ENCODE assay signal across 8 cellular contexts in the genomic region with DNA sequence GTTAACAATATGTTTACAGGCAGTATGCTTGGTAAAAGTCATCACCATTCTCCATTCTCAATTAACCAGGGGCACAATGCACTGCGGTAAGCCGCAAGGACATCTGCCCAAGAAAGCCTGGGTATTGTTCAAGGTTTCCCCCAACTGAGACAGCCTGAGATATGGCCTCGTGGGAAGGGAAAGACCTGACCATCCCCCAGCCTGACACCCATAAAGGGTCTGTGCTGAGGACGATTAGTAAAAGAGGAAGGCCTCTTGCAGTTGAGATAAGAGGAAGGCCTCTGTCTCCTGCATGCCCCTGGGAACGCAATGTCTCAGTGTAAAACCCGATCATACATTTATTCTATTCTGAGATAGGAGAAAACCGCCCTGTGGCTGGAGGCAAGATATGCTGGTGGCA.
DNase-seq lines count a peak whose midpoint lies in the region; ATAC-seq and TF ChIP-seq lines count a peak whose summit lies in the region.
"Not testable (repeated sequence)": the region's sequence is repeated elsewhere in the genome, so short reads cannot be mapped to it uniquely, and the experiment has no call there.

No MANE protein-coding gene starts in this region.

- H4K20me1 ChIP-seq in KMS-11 (ENCODE audit: insufficient read depth): not testable (repeated sequence)

- H3K9ac ChIP-seq in KMS-11: not testable (repeated sequence)
- peak overlapping the region in 1 of 5 donors; percentile 45 for H3K9ac ChIP-seq in subcutaneous abdominal adipose tissue (ENCODE audit: low read length in 5 of 5)

- not testable (repeated sequence) for TF ChIP-seq CTCF in KMS-11 (conservative IDR thresholded peaks at IDR 0.05; ENCODE audit: low read depth, low read length); activated CD8-positive, alpha-beta T cell treated with anti-CD3 and anti-CD28 coated beads for 36 hours (IDR thresholded peaks at IDR 0.05); gastroesophageal sphincter (IDR thresholded peaks at IDR 0.05)

- H3K27me3 Mint-ChIP-seq in CD4-positive, alpha-beta memory T cell; T-helper 2 cell treated with Interferon-gamma antibody and Interleukin-4, amounts not matched to agents 5 μg/mL and 100 μg/mL, for 36 hours (ENCODE audit: low read depth); activated CD8-positive, alpha-beta T cell treated with anti-CD3 and anti-CD28 coated beads for 36 hours; activated naive CD8-positive, alpha-beta T cell treated with anti-CD3 and anti-CD28 coated beads for 36 hours; naive thymus-derived CD4-positive, alpha-beta T cell: not testable (repeated sequence)

- POLR2A ChIA-PET in CD4-positive, alpha-beta memory T cell (lab: Charles Lee; ENCODE audit: partially characterized antibody); activated CD8-positive, alpha-beta T cell treated with anti-CD3 and anti-CD28 coated beads for 36 hours (lab: Charles Lee); naive thymus-derived CD4-positive, alpha-beta T cell (lab: Charles Lee): not testable (repeated sequence)

- H3K27ac ChIP-seq in CD4-positive, alpha-beta memory T cell (ENCODE audit: low read depth, low read length); KMS-11; naive thymus-derived CD4-positive, alpha-beta T cell (ENCODE audit: low read depth, low read length): not testable (repeated sequence)
- H3K27ac ChIP-seq in gastroesophageal sphincter (peak overlapping the region in 3 of 4 donors; percentile 8 to 55 (median 38)), subcutaneous abdominal adipose tissue (ENCODE audit: low read depth, low read length) (peak overlapping the region; percentile 37)

- CTCF ChIA-PET in CD4-positive, alpha-beta memory T cell (lab: Charles Lee; ENCODE audit: partially characterized antibody); activated CD8-positive, alpha-beta T cell treated with anti-CD3 and anti-CD28 coated beads for 36 hours (lab: Charles Lee); naive thymus-derived CD4-positive, alpha-beta T cell (lab: Charles Lee): not testable (repeated sequence)

- H3K27me3 ChIP-seq in CD4-positive, alpha-beta memory T cell (ENCODE audit: insufficient read depth, low read length); KMS-11 (ENCODE audit: insufficient read depth, low read depth); gastroesophageal sphincter; naive thymus-derived CD4-positive, alpha-beta T cell (ENCODE audit: control insufficient read depth in 2 of 2, insufficient read depth in 2 of 2, low read length in 2 of 2); subcutaneous abdominal adipose tissue (ENCODE audit: control insufficient read depth in 5 of 5, insufficient read depth in 4 of 5, low read length in 5 of 5): not testable (repeated sequence)

- not testable (repeated sequence) for H3K4me3 ChIP-seq in CD4-positive, alpha-beta memory T cell (ENCODE audit: low read length in 2 of 2); gastroesophageal sphincter; naive thymus-derived CD4-positive, alpha-beta T cell (ENCODE audit: low read length)
- H3K4me3 ChIP-seq in KMS-11 (IDR thresholded peaks at IDR 0.05; ENCODE audit: insufficient read depth, low read depth, low read length) (peak overlapping the region; percentile 56), subcutaneous abdominal adipose tissue (ENCODE audit: low read depth in 1 of 5, low read length in 5 of 5) (peak overlapping the region in 2 of 5 donors; percentile 83 to 85)

- not testable (repeated sequence) for H3K36me3 Mint-ChIP-seq in CD4-positive, alpha-beta memory T cell; T-helper 2 cell treated with Interferon-gamma antibody and Interleukin-4, amounts not matched to agents 5 μg/mL and 100 μg/mL, for 36 hours (ENCODE audit: low read depth); activated CD8-positive, alpha-beta T cell treated with anti-CD3 and anti-CD28 coated beads for 36 hours (ENCODE audit: low read depth); activated naive CD8-positive, alpha-beta T cell treated with anti-CD3 and anti-CD28 coated beads for 36 hours; naive thymus-derived CD4-positive, alpha-beta T cell

- intact Hi-C loops in CD4-positive, alpha-beta memory T cell (cut with micrococcal nuclease): loop anchor here (5.0 to 10.0 kb wide), 5 partner anchors 233 to 1023 kb away; a partner anchor contains a TSS
- intact Hi-C loops in activated CD8-positive, alpha-beta T cell treated with anti-CD3 and anti-CD28 coated beads for 36 hours (cut with micrococcal nuclease): not testable (repeated sequence)
- intact Hi-C loops in naive thymus-derived CD4-positive, alpha-beta T cell (cut with micrococcal nuclease): loop anchor here (5.0 to 10.0 kb wide), 6 partner anchors 119 to 1113 kb away; a partner anchor contains a TSS

- 90 to 92% methylated on average over 2 of the region's 7 CpGs for WGBS in gastroesophageal sphincter (ENCODE audit: low coverage in 1 of 2), 2 donors

- not testable (repeated sequence) for H3K4me2 ChIP-seq in KMS-11

- peak overlapping the region in 5 of 7 donors; percentile 86 to 95 (median 91) for H3K27ac Mint-ChIP-seq in CD4-positive, alpha-beta memory T cell
- H3K27ac Mint-ChIP-seq in T-helper 2 cell treated with Interferon-gamma antibody and Interleukin-4, amounts not matched to agents 5 μg/mL and 100 μg/mL, for 36 hours; activated naive CD8-positive, alpha-beta T cell treated with anti-CD3 and anti-CD28 coated beads for 36 hours: not testable (repeated sequence)
- H3K27ac Mint-ChIP-seq in activated CD8-positive, alpha-beta T cell treated with anti-CD3 and anti-CD28 coated beads for 36 hours: peak overlapping the region; percentile 74
- peak overlapping the region in 7 of 9 donors; percentile 80 to 89 (median 85) for H3K27ac Mint-ChIP-seq in naive thymus-derived CD4-positive, alpha-beta T cell

- not testable (repeated sequence) for H3K4me1 ChIP-seq in CD4-positive, alpha-beta memory T cell (ENCODE audit: insufficient read depth, low read length); KMS-11 (ENCODE audit: low read depth, poor library complexity, severe bottlenecking); naive thymus-derived CD4-positive, alpha-beta T cell (ENCODE audit: control insufficient read depth in 2 of 2, insufficient read depth in 2 of 2, low read length in 2 of 2)
- H3K4me1 ChIP-seq in gastroesophageal sphincter: peaks cover 0 to 13% (median 0%) of the 10 kb centered on the region in 3 donors
- peaks cover 0 to 11% (median 9%) of the 10 kb centered on the region in 5 donors for H3K4me1 ChIP-seq in subcutaneous abdominal adipose tissue (ENCODE audit: control insufficient read depth in 5 of 5, insufficient read depth in 5 of 5, low read length in 5 of 5)

- not testable (repeated sequence) for H3K9me3 ChIP-seq in CD4-positive, alpha-beta memory T cell (ENCODE audit: control insufficient read depth in 1 of 2, low read length in 2 of 2); gastroesophageal sphincter; naive thymus-derived CD4-positive, alpha-beta T cell (ENCODE audit: control insufficient read depth in 2 of 3, low read length in 3 of 3); subcutaneous abdominal adipose tissue (ENCODE audit: control insufficient read depth in 5 of 5, low read length in 5 of 5)

- DNase-seq in CD4-positive, alpha-beta memory T cell; T-helper 2 cell treated with Interferon-gamma antibody and Interleukin-4, amounts not matched to agents 5 μg/mL and 100 μg/mL, for 36 hours (ENCODE audit: low spot score); activated CD8-positive, alpha-beta T cell treated with anti-CD3 and anti-CD28 coated beads for 36 hours; activated naive CD8-positive, alpha-beta T cell treated with anti-CD3 and anti-CD28 coated beads for 36 hours; naive thymus-derived CD4-positive, alpha-beta T cell: not testable (repeated sequence)

- TF ChIP-seq POLR2A in gastroesophageal sphincter (IDR thresholded peaks at IDR 0.05): not testable (repeated sequence)

- H3K4me3 Mint-ChIP-seq in CD4-positive, alpha-beta memory T cell: peak overlapping the region in 6 of 8 donors; percentile 87 to 89 (median 89)
- H3K4me3 Mint-ChIP-seq in T-helper 2 cell treated with Interferon-gamma antibody and Interleukin-4, amounts not matched to agents 5 μg/mL and 100 μg/mL, for 36 hours: peak overlapping the region; percentile 84
- peak overlapping the region; percentile 73 for H3K4me3 Mint-ChIP-seq in activated CD8-positive, alpha-beta T cell treated with anti-CD3 and anti-CD28 coated beads for 36 hours
- H3K4me3 Mint-ChIP-seq in activated naive CD8-positive, alpha-beta T cell treated with anti-CD3 and anti-CD28 coated beads for 36 hours: peak overlapping the region; percentile 80
- peak overlapping the region in 9 of 10 donors; percentile 81 to 95 (median 90) for H3K4me3 Mint-ChIP-seq in naive thymus-derived CD4-positive, alpha-beta T cell

- H3K36me3 ChIP-seq in CD4-positive, alpha-beta memory T cell (ENCODE audit: insufficient read depth, low read length); KMS-11 (ENCODE audit: insufficient read depth); gastroesophageal sphincter; naive thymus-derived CD4-positive, alpha-beta T cell (ENCODE audit: control insufficient read depth in 2 of 3, insufficient read depth in 3 of 3, low read length in 3 of 3); subcutaneous abdominal adipose tissue (ENCODE audit: control insufficient read depth in 5 of 5, insufficient read depth in 5 of 5, low read length in 5 of 5): not testable (repeated sequence)

- H2AFZ ChIP-seq in KMS-11 (ENCODE audit: low read depth): not testable (repeated sequence)

- not testable (repeated sequence) for ATAC-seq in activated CD8-positive, alpha-beta T cell treated with anti-CD3 and anti-CD28 coated beads for 36 hours; gastroesophageal sphincter; naive thymus-derived CD4-positive, alpha-beta T cell

- not testable (repeated sequence) for H3K79me2 ChIP-seq in KMS-11 (ENCODE audit: insufficient read depth, low read depth)

- H3K9me3 Mint-ChIP-seq in CD4-positive, alpha-beta memory T cell; T-helper 2 cell treated with Interferon-gamma antibody and Interleukin-4, amounts not matched to agents 5 μg/mL and 100 μg/mL, for 36 hours; activated CD8-positive, alpha-beta T cell treated with anti-CD3 and anti-CD28 coated beads for 36 hours; activated naive CD8-positive, alpha-beta T cell treated with anti-CD3 and anti-CD28 coated beads for 36 hours; naive thymus-derived CD4-positive, alpha-beta T cell: not testable (repeated sequence)

- H3K4me1 Mint-ChIP-seq in CD4-positive, alpha-beta memory T cell: peaks cover 8 to 11% (median 10%) of the 10 kb centered on the region in 4 donors
- H3K4me1 Mint-ChIP-seq in T-helper 2 cell treated with Interferon-gamma antibody and Interleukin-4, amounts not matched to agents 5 μg/mL and 100 μg/mL, for 36 hours (ENCODE audit: low read depth); activated CD8-positive, alpha-beta T cell treated with anti-CD3 and anti-CD28 coated beads for 36 hours (ENCODE audit: low read depth): not testable (repeated sequence)
- peaks cover 10% of the 10 kb centered on the region for H3K4me1 Mint-ChIP-seq in activated naive CD8-positive, alpha-beta T cell treated with anti-CD3 and anti-CD28 coated beads for 36 hours
- peaks cover 10 to 13% (median 11%) of the 10 kb centered on the region in 7 donors for H3K4me1 Mint-ChIP-seq in naive thymus-derived CD4-positive, alpha-beta T cell

- TF ChIP-seq EP300 in gastroesophageal sphincter (IDR thresholded peaks at IDR 0.05): not testable (repeated sequence)
